ENCODE assay signal across 8 cellular contexts in genomic region chr17:7328840-7329359, GRCh38. TPM values are rescaled to one million over a fixed set of nuclear protein-coding genes. Genes with fewer than 3 reads are reported as not detected.
DNase-seq lines count a peak whose midpoint lies in the region; ATAC-seq, FAIRE-seq and TF ChIP-seq lines count a peak whose summit lies in the region.

TSS of gene NEURL4 (minus strand) at chr17:7329335. CDS start at chr17:7329312, 23 bp downstream.

- H3K27ac Mint-ChIP-seq in CD14-positive monocyte = peak within 1 kb of the TSS; percentile 96 to 100 (median 98)

- H3K4me1 ChIP-seq in breast epithelium (no peaks in the 10 kb centered on the region), HepG2 (ENCODE audit: insufficient read depth, low read length) (peaks cover 24% of the 10 kb centered on the region), stomach smooth muscle (ENCODE audit: control insufficient read depth, insufficient read depth, low read length) (peaks cover 23% of the 10 kb centered on the region)

- peak within 1 kb of the TSS; percentile 77 to 90 (median 86) for H3K4me3 ChIP-seq in breast epithelium
- H3K4me3 ChIP-seq in HepG2 (replicated peaks in 1 of 3; ENCODE audit: insufficient read depth in 1 of 3, low read depth in 2 of 3, low read length in 3 of 3) = peak within 1 kb of the TSS; percentile 90 to 97 (median 91)
- H3K4me3 ChIP-seq in stomach smooth muscle (ENCODE audit: low read length in 2 of 2) = peak within 1 kb of the TSS; percentile 96 to 100

- peaks cover 0 to 6% (median 0%) of the 10 kb centered on the region in 3 donors for H3K27me3 Mint-ChIP-seq in CD14-positive monocyte (ENCODE audit: low read depth in 3 of 3)

- CTCF ChIA-PET in HepG2 (lab: Yijun Ruan, JAX; ENCODE audit: low intra/inter-chr PET ratio, low total read pairs) = no interaction called here

- H3K36me3 ChIP-seq in breast epithelium (no peaks in the 10 kb centered on the region), HepG2 (replicated peaks in 1 of 2; ENCODE audit: control insufficient read depth in 1 of 2, insufficient read depth in 2 of 2, low read length in 2 of 2) (peaks cover 4 to 21% of the 10 kb centered on the region in 2 experiments), stomach smooth muscle (ENCODE audit: control insufficient read depth in 2 of 2, insufficient read depth in 2 of 2, low read length in 2 of 2) (peaks cover 14 to 17% of the 10 kb centered on the region in 2 donors)

- POLR2A ChIA-PET in HepG2 (lab: Yijun Ruan, JAX) = interaction anchor here (0.6 to 2.7 kb wide), 31 partner anchors 8 to 727 kb away, joined by 3 to 47 read pairs (median 4); partner anchors contain the start of genes ACADVL, ASGR1, ASGR2 and CTDNEP1

- H3K4me1 Mint-ChIP-seq in CD14-positive monocyte = peaks cover 36% of the 10 kb centered on the region

- under 1% methylated on average over 28 of the region's 47 CpGs for WGBS in HepG2 (ENCODE audit: low lambda C conversion rate)

- H3K9me3 Mint-ChIP-seq in CD14-positive monocyte = no peaks in the 10 kb centered on the region

- TF ChIP-seq RAD21 in HepG2 (CRISPR knock-in tag; IDR thresholded peaks at IDR 0.05) = no peak

- H3K27me3 ChIP-seq in breast epithelium (no peaks in the 10 kb centered on the region), HepG2 (ENCODE audit: control insufficient read depth in 1 of 2, insufficient read depth in 2 of 2, low read length in 2 of 2) (peaks cover 0 to 4% of the 10 kb centered on the region in 2 experiments; a peak in 2 of 5 replicates), stomach smooth muscle (ENCODE audit: control insufficient read depth in 1 of 2, insufficient read depth in 2 of 2, low read length in 2 of 2) (no peaks in the 10 kb centered on the region)

- no peaks in the 10 kb centered on the region for H3K9me3 ChIP-seq in breast epithelium
- H3K9me3 ChIP-seq in HepG2 (ENCODE audit: low read length) = no peaks in the 10 kb centered on the region
- no peaks in the 10 kb centered on the region for H3K9me3 ChIP-seq in stomach smooth muscle (ENCODE audit: control insufficient read depth in 2 of 2, low read length in 2 of 2)

- H2AFZ ChIP-seq in HepG2 (ENCODE audit: low read length) = peak within 1 kb of the TSS; percentile 68

- no peak for TF ChIP-seq POLR2A in breast epithelium (IDR thresholded peaks at IDR 0.05)
- TF ChIP-seq POLR2A in HepG2 (IDR thresholded peaks at IDR 0.05; ENCODE audit: insufficient read depth in 1 of 2, low read depth in 2 of 2, low read length in 2 of 2) = no peak

- ATAC-seq in GM19328 (IDR thresholded peaks at IDR 0.05; ENCODE audit: unreplicated experiment) = peak; percentile 6
- peak; percentile 53 for ATAC-seq in HepG2

- peaks cover 16 to 32% of the 10 kb centered on the region in 2 donors for H3K36me3 Mint-ChIP-seq in CD14-positive monocyte

- H4K20me1 ChIP-seq in HepG2 (ENCODE audit: insufficient read depth, low read length) = no peaks in the 10 kb centered on the region

- no peak for FAIRE-seq in HepG2 (lab: Jason Lieb, UNC)

- no TSS peak for BruUV-seq in HepG2 (replicated peaks; lab: Mats Ljungman, UMichigan)

- H3K79me2 ChIP-seq in HepG2 (ENCODE audit: insufficient read depth, low read length) = peaks cover 12% of the 10 kb centered on the region

- H3K4me3 Mint-ChIP-seq in CD14-positive monocyte = peak within 1 kb of the TSS; percentile 91 to 98

- TF ChIP-seq CTCF in CD14-positive monocyte (IDR thresholded peaks at IDR 0.05) (no peak), breast epithelium (IDR thresholded peaks at IDR 0.05) (no peak), HepG2 (CRISPR knock-in tag; IDR thresholded peaks at IDR 0.05) (0 out of 2 replicates have a peak, but pooled peaks have one; percentile 6)

- in situ Hi-C loops in KBM-7 (cut with MboI; ENCODE audit: low pct_unique_long_range_greater_than_20kb, low sequenced_read_pairs) (loop anchor here (25.0 kb wide), 1 partner anchor 292 kb away; the partner anchor contains the start of genes SLC16A11 and SLC16A13), HepG2 (cut with HindIII; ENCODE audit: extremely low pct_ligation_motif_present, low pct_unique_long_range_greater_than_20kb) (no loop called here)

- peak within 1 kb of the TSS; percentile 94 to 96 for H3K27ac ChIP-seq in breast epithelium
- H3K27ac ChIP-seq in HepG2 (ENCODE audit: extremely low read length, insufficient read depth, low read length) = peak within 1 kb of the TSS; percentile 63
- H3K27ac ChIP-seq in stomach smooth muscle (ENCODE audit: low read length) = peak within 1 kb of the TSS; percentile 85

- H3K9ac ChIP-seq in HepG2 (ENCODE audit: insufficient read depth, low read depth, low read length) (peak within 1 kb of the TSS; percentile 83), stomach smooth muscle (ENCODE audit: low read length in 2 of 2) (peak within 1 kb of the TSS; percentile 86 to 87)

- peak within 1 kb of the TSS; percentile 91 for H3K4me2 ChIP-seq in HepG2 (ENCODE audit: low read depth, low read length)

- intact Hi-C loops in CD14-positive monocyte (cut with micrococcal nuclease) = loop anchor here in 1 of 2 donors (2.0 to 10.0 kb wide), 3 partner anchors 20 to 246 kb away; partner anchors contain the start of gene CD68
- intact Hi-C loops in breast epithelium (cut with DNase I; ENCODE audit: low total_unique reads) = no loop called here
- intact Hi-C loops in HepG2 (cut with micrococcal nuclease; ENCODE audit: unreplicated experiment) = loop anchor here (1.0 to 2.0 kb wide), 2 partner anchors 22 to 116 kb away; partner anchors contain the start of gene CHRNB1

- DNase-seq in CD14-positive monocyte (ENCODE audit: low spot score) = no peak
- DNase-seq in KBM-7 = peak; percentile 27
- no peak for DNase-seq in breast epithelium (ENCODE audit: low spot score in 2 of 2)
- no peak for DNase-seq in HepG2 (ENCODE audit: low spot score)
- no peak for DNase-seq in SW 1271 (lab: John Stamatoyannopoulos, UW)
- no peak for DNase-seq in C1 segment of cervical spinal cord (lab: John Stamatoyannopoulos, UW)

- TF ChIP-seq EP300 in HepG2 (IDR thresholded peaks at IDR 0.05; ENCODE audit: low read depth in 2 of 2, low read length in 2 of 2) (no peak), HepG2 (CRISPR knock-in tag; IDR thresholded peaks at IDR 0.05; ENCODE audit: borderline replicate concordance) (no peak)

TF ChIP-seq in HepG2, 621 proteins besides CTCF, POLR2A, EP300 and RAD21 (continues in another document):
- TF ChIP-seq KDM5B (CRISPR knock-in tag; IDR thresholded peaks at IDR 0.05; ENCODE audit: borderline replicate concordance) = peak; percentile 7; the same call in 1 of the 2 replicates
- peak; percentile 33; the same call in 1 of the 2 replicates for TF ChIP-seq ZNF543 (CRISPR knock-in tag; IDR thresholded peaks at IDR 0.05)
- TF ChIP-seq MTA1 (CRISPR knock-in tag; IDR thresholded peaks at IDR 0.05; ENCODE audit: borderline replicate concordance) = 0 out of 2 replicates have a peak, but pooled peaks have one; percentile 9
- TF ChIP-seq DZIP1 (CRISPR knock-in tag; IDR thresholded peaks at IDR 0.05) = no peak

RNA-seq across cellular contexts. Expression of gene NEURL4, which starts in this region (rescaled TPM):
- under 1 TPM; 0.35 to 0.44 TPM for polyA plus RNA-seq in CD14-positive monocyte
- total RNA-seq in breast epithelium = 10 to 100 TPM; 15.0 to 22.9 (median 17.4) TPM
- total RNA-seq in HepG2 (2016; rRNA removed; fragmentation: Illumina TruSeq; extraction: Trizol) = 6.7 and 15.7 TPM in 2 replicates
- total RNA-seq in HepG2 (2016; cell fraction: cytosol; rRNA removed; fragmentation: Illumina TruSeq; extraction: Trizol; ENCODE audit: low read depth) = 2.2 and 2.3 TPM in 2 replicates
- total RNA-seq in HepG2 (2016; cell fraction: insoluble cytoplasmic fraction; rRNA removed; fragmentation: Illumina TruSeq; extraction: Trizol) = 4.5 and 17.1 TPM in 2 replicates
- 3.5 and 4.6 TPM in 2 replicates for total RNA-seq in HepG2 (2016; cell fraction: membrane; rRNA removed; fragmentation: Illumina TruSeq; extraction: Trizol)
- total RNA-seq in HepG2 (2016; cell fraction: nucleus; rRNA removed; fragmentation: Illumina TruSeq; extraction: Trizol) = 28.3 and 30.1 TPM in 2 replicates
- polyA plus RNA-seq in HepG2 (2011; rRNA removed) = 14.8 and 15.3 TPM in 2 replicates
- polyA plus RNA-seq in HepG2 (2011; cell fraction: cytosol; rRNA removed) = 5.0 and 5.4 TPM in 2 replicates
- 162 and 199 TPM in 2 replicates for polyA plus RNA-seq in HepG2 (2011; cell fraction: nucleus; rRNA removed)
- polyA plus RNA-seq in HepG2 (2012) = 12.4 and 15.4 TPM in 2 replicates
- polyA plus RNA-seq in HepG2 (2016; cell fraction: cytosol; fragmentation: Illumina TruSeq; extraction: Trizol; ENCODE audit: low read depth) = 0.95 and 1.2 TPM in 2 replicates
- polyA plus RNA-seq in HepG2 (2016; cell fraction: insoluble cytoplasmic fraction; fragmentation: Illumina TruSeq; extraction: Trizol; ENCODE audit: low read depth) = 4.4 and 6.1 TPM in 2 replicates
- 1.1 and 1.9 TPM in 2 replicates for polyA plus RNA-seq in HepG2 (2016; cell fraction: membrane; fragmentation: Illumina TruSeq; extraction: Trizol; ENCODE audit: low read depth)
- 84.2 and 94.7 TPM in 2 replicates for polyA plus RNA-seq in HepG2 (2016; cell fraction: nucleus; fragmentation: Illumina TruSeq; extraction: Trizol; ENCODE audit: insufficient read depth, low read depth)
- polyA minus RNA-seq in HepG2 (2011; rRNA and poly(A)+ RNA removed; ENCODE audit: low replicate concordance) = 25.4 and 35.0 TPM in 2 replicates
- polyA minus RNA-seq in HepG2 (2011; cell fraction: cytosol; rRNA and poly(A)+ RNA removed) = 3.8 and 5.9 TPM in 2 replicates
- 43.5 and 53.5 TPM in 2 replicates for polyA minus RNA-seq in HepG2 (2011; cell fraction: nucleus; rRNA and poly(A)+ RNA removed)
